Comparison of ENCODE assay signal across 8 cellular contexts in the genomic region with DNA sequence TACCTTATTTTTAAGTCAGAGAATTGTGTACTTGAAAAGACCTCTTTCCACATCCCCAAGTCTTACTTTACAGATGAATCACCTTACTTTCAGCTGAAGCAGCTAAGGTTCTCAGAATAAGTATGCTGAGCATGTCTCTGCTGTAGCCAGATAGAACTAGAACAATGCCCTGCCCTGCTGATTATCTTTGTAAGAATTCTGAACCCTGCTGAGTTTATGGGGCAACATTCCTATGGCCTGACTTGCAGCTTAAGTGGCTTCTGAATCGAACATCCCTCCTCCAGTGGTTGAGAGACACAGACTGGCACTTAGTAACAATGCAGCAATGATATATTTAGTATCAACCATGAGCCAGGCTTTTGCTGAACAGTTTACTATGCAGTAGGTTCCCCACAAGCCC.
DNase-seq lines count a peak whose midpoint lies in the region; TF ChIP-seq lines count a peak whose summit lies in the region.

No MANE protein-coding gene starts in this region.

- 0 to 14% methylated on average over 1 of the region's 1 CpG for WGBS in endodermal cell (ENCODE audit: insufficient coverage in 1 of 2, insufficient read length in 1 of 2), 2 experiments

- peak; percentile 99 for TF ChIP-seq EP300 in Ishikawa (IDR thresholded peaks at IDR 0.05; ENCODE audit: borderline replicate concordance)

- no peaks in the 10 kb centered on the region for H3K9me3 ChIP-seq in endodermal cell (ENCODE audit: control insufficient read depth, low read length)

- H3K4me3 Mint-ChIP-seq in endodermal cell = no peak overlapping the region

- H3K27me3 Mint-ChIP-seq in endodermal cell (ENCODE audit: insufficient read depth) = peaks cover 1% of the 10 kb centered on the region

- no peaks in the 10 kb centered on the region for H3K36me3 ChIP-seq in endodermal cell (ENCODE audit: control insufficient read depth, insufficient read depth, low read length)

- peaks cover 10% of the 10 kb centered on the region for H3K4me1 ChIP-seq in endodermal cell (ENCODE audit: control insufficient read depth, insufficient read depth, low read length)

- H3K27me3 ChIP-seq in endodermal cell (ENCODE audit: control insufficient read depth, insufficient read depth, low read length, poor library complexity, severe bottlenecking) = no peaks in the 10 kb centered on the region

- peak overlapping the region; percentile 26 for H3K4me3 ChIP-seq in endodermal cell (ENCODE audit: low read length)

- H3K27ac ChIP-seq in endodermal cell (ENCODE audit: low read depth, low read length) = peak overlapping the region; percentile 85

- peaks cover 24% of the 10 kb centered on the region for H3K4me1 Mint-ChIP-seq in endodermal cell

- no peaks in the 10 kb centered on the region for H3K36me3 Mint-ChIP-seq in endodermal cell (ENCODE audit: low read depth)

- no peaks in the 10 kb centered on the region for H3K9me3 Mint-ChIP-seq in endodermal cell

- DNase-seq in EL (peak; percentile 99), endodermal cell (peak; percentile 86), mucosa of gallbladder (ENCODE audit: low spot score) (peak; percentile 44), COLO829 (ENCODE audit: low spot score) (no peak), OCI-M1 (lab: John Stamatoyannopoulos, UW) (no peak), NCI-H1092 (lab: John Stamatoyannopoulos, UW) (no peak)
- DNase-seq in activated naive CD4-positive, alpha-beta T cell treated with anti-CD3 and anti-CD28 coated beads, Interleukin-2, amount 50 U/mL, for 16 hours = no peak

- H3K9ac ChIP-seq in endodermal cell (ENCODE audit: extremely low read depth, low read length, poor library complexity, severe bottlenecking) = peak overlapping the region; percentile 58

- no peak for TF ChIP-seq CTCF in endodermal cell (conservative IDR thresholded peaks at IDR 0.05)

- TF ChIP-seq RAD21 in Ishikawa (IDR thresholded peaks at IDR 0.05; ENCODE audit: low read depth) = peak; percentile 34; the same call in 1 of the 2 replicates

- H3K27ac Mint-ChIP-seq in endodermal cell = peak overlapping the region; percentile 88

TF ChIP-seq in Ishikawa, 13 proteins besides CTCF, POLR2A, EP300 and RAD21:
- peak; percentile 93 for TF ChIP-seq FOXM1 (IDR thresholded peaks at IDR 0.05; ENCODE audit: borderline replicate concordance, low read depth)
- peak; percentile 100 for TF ChIP-seq TEAD4 (IDR thresholded peaks at IDR 0.05)
- TF ChIP-seq ZBTB7A (IDR thresholded peaks at IDR 0.05; ENCODE audit: low read depth) = no peak
- peak; percentile 89 for TF ChIP-seq NFIC (IDR thresholded peaks at IDR 0.05)
- no peak for TF ChIP-seq EGR1 (IDR thresholded peaks at IDR 0.05)
- no peak for TF ChIP-seq REST (IDR thresholded peaks at IDR 0.05; ENCODE audit: low read depth)
- TF ChIP-seq TCF12 (IDR thresholded peaks at IDR 0.05; ENCODE audit: low read depth) = peak; percentile 97
- TF ChIP-seq, protein P1, sequence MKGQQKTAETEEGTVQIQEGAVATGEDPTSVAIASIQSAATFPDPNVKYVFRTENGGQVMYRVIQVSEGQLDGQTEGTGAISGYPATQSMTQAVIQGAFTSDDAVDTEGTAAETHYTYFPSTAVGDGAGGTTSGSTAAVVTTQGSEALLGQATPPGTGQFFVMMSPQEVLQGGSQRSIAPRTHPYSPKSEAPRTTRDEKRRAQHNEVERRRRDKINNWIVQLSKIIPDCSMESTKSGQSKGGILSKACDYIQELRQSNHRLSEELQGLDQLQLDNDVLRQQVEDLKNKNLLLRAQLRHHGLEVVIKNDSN (IDR thresholded peaks at IDR 0.05) = peak; percentile 52
- peak; percentile 71 for TF ChIP-seq CEBPB (IDR thresholded peaks at IDR 0.05)
- peak; percentile 70; the same call in 1 of the 2 replicates for TF ChIP-seq YY1 (IDR thresholded peaks at IDR 0.05; ENCODE audit: low read depth)
- TF ChIP-seq CREB1 (IDR thresholded peaks at IDR 0.05; ENCODE audit: low read depth) = no peak
- TF ChIP-seq, protein P2, sequence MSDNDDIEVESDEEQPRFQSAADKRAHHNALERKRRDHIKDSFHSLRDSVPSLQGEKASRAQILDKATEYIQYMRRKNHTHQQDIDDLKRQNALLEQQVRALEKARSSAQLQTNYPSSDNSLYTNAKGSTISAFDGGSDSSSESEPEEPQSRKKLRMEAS (IDR thresholded peaks at IDR 0.05) = peak; percentile 65; the same call in 1 of the 2 replicates
- TF ChIP-seq TAF1 (IDR thresholded peaks at IDR 0.05; ENCODE audit: low read depth) = no peak
TF ChIP-seq in Ishikawa: peak in this region for 8.

Comparison
In these comparisons a context has a peak if more than half of its experiments do, and no peak if none do; other contexts are left out.
1. DNase-seq: peak in EL (single experiment), endodermal cell (single experiment) and mucosa of gallbladder (single experiment); none in COLO829 (single experiment), activated naive CD4-positive, alpha-beta T cell treated with anti-CD3 and anti-CD28 coated beads, Interleukin-2, amount 50 U/mL, for 16 hours (single experiment), OCI-M1 (single experiment) and NCI-H1092 (single experiment).